Comparison of ENCODE assay signal across 36 cellular contexts in genomic region chr20:31527266-31527665, GRCh38. TPM values are rescaled to one million over a fixed set of nuclear protein-coding genes. Genes with fewer than 3 reads are reported as not detected.
"Had no signal": no experiment of that assay in that cellular context is flagged by ENCODE, and none has a peak within 500 bp of the region (broad histone marks: within the 10 kb centered on the region; RNA-seq: fewer than 3 reads in every experiment).

No MANE protein-coding gene starts in this region.

- H3K9me3 ChIP-seq: gastrocnemius medialis, heart left ventricle, left lung, mucosa of descending colon, ovary, psoas muscle, sigmoid colon, stomach, thyroid gland, vagina had no signal

- H3K27ac Mint-ChIP-seq: mesothelial cell of epicardium; nephron; stimulated activated effector memory CD8-positive, alpha-beta T cell treated with anti-CD3 and anti-CD28 coated beads, Interleukin-12 subunit alpha, Interleukin-12 subunit beta, amount 100 ng/mL, for 72 hours had no signal

- H3K9me3 Mint-ChIP-seq: mesothelial cell of epicardium; naive B cell; nephron; stimulated activated effector memory CD8-positive, alpha-beta T cell treated with anti-CD3 and anti-CD28 coated beads, Interleukin-12 subunit alpha, Interleukin-12 subunit beta, amount 100 ng/mL, for 72 hours had no signal

- H3K4me3 Mint-ChIP-seq: mesothelial cell of epicardium; naive B cell; nephron; stimulated activated effector memory CD8-positive, alpha-beta T cell treated with anti-CD3 and anti-CD28 coated beads, Interleukin-12 subunit alpha, Interleukin-12 subunit beta, amount 100 ng/mL, for 72 hours had no signal

- H3K27ac ChIP-seq: dorsolateral prefrontal cortex, gastrocnemius medialis, heart left ventricle, left lung, ovary, psoas muscle, sigmoid colon, stomach, thyroid gland, vagina had no signal

- H3K4me3 ChIP-seq: dorsolateral prefrontal cortex, gastrocnemius medialis, heart left ventricle, left lung, mucosa of descending colon, ovary, psoas muscle, sigmoid colon, stomach, thyroid gland, vagina had no signal

- H3K4me1 Mint-ChIP-seq: mesothelial cell of epicardium, nephron had no signal

- H3K27me3 Mint-ChIP-seq: naive B cell had no signal

- DNase-seq: cortex of kidney; dorsolateral prefrontal cortex; effector CD4-positive, alpha-beta T cell; erythroblast; gastrocnemius medialis; heart left ventricle; hippocampal formation; left cardiac atrium; left lung; mesenchymal stem cell; mucosa of descending colon; naive B cell; occipital lobe; ovary; psoas muscle; right cardiac atrium; sigmoid colon; stimulated activated CD4-positive, alpha-beta T cell treated with anti-CD3 and anti-CD28 coated beads, Interleukin-2, amount 100 ng/mL, for 24 hours; stimulated activated CD4-positive, alpha-beta T cell treated with anti-CD3 and anti-CD28 coated beads, Interleukin-4, amount 100 ng/mL, for 24 hours; stimulated activated naive CD4-positive, alpha-beta T cell treated with Interleukin-2 at 50 U/mL for 16 hours; stomach; thyroid gland; trophoblast cell had no signal

- ATAC-seq: gastrocnemius medialis; heart left ventricle; left cardiac atrium; left lung; mucosa of descending colon; psoas muscle; right cardiac atrium; stimulated activated effector memory CD8-positive, alpha-beta T cell treated with anti-CD3 and anti-CD28 coated beads, Interleukin-12 subunit alpha, Interleukin-12 subunit beta, amount 100 ng/mL, for 72 hours had no signal

- H3K27me3 ChIP-seq: dorsolateral prefrontal cortex, gastrocnemius medialis, heart left ventricle, left lung, ovary, sigmoid colon, stomach, thyroid gland, vagina had no signal

- H3K36me3 ChIP-seq: ovary had no signal

RNA-seq across cellular contexts. Expression of gene REM1, which starts 52.2 kb away (rescaled TPM):
- total RNA-seq: endothelial cell of umbilical vein, glomerular endothelial cell, kidney epithelial cell, lung microvascular endothelial cell, mesothelial cell of epicardium, occipital lobe, renal cortical epithelial cell, temporal lobe had no signal

RNA-seq across cellular contexts. Expression of gene DEFB124, which starts 52.3 kb away (rescaled TPM):
- total RNA-seq: dorsolateral prefrontal cortex, endothelial cell of umbilical vein, gastrocnemius medialis, glomerular endothelial cell, heart left ventricle, kidney epithelial cell, left lung, lower leg skin, lung microvascular endothelial cell, mesothelial cell of epicardium, mucosa of descending colon, occipital lobe, psoas muscle, renal cortical epithelial cell, right cardiac atrium, sigmoid colon, skeletal muscle tissue, subcutaneous adipose tissue, temporal lobe, thyroid gland, vagina had no signal
